1 cellular context compared by ENCODE assay signal in genomic region chr12:103623716-103624115, GRCh38.
TF ChIP-seq lines count a peak whose summit lies in the region.

No MANE protein-coding gene starts in this region.

TF ChIP-seq in GM23338, 12 proteins besides CTCF, POLR2A, EP300 and RAD21 (continued from another document):
- TF ChIP-seq ZNF462 (CRISPR knock-in tag; IDR thresholded peaks at IDR 0.05): no peak
- no peak for TF ChIP-seq JUNB (IDR thresholded peaks at IDR 0.05; ENCODE audit: unreplicated experiment)
- no peak for TF ChIP-seq CREB1 (CRISPR knock-in tag; IDR thresholded peaks at IDR 0.05; ENCODE audit: low read depth)
- TF ChIP-seq STAT1 (IDR thresholded peaks at IDR 0.05; ENCODE audit: unreplicated experiment): no peak
TF ChIP-seq in GM23338: peak in this region for 0.
